In genomic region chr10:97169911-97170693, GRCh38 we compare ENCODE assay signal across 15 cellular contexts. TPM values are rescaled to one million over a fixed set of nuclear protein-coding genes. Genes with fewer than 3 reads are reported as not detected.
DNase-seq lines count a peak whose midpoint lies in the region; ATAC-seq and TF ChIP-seq lines count a peak whose summit lies in the region.
"Had no signal": no experiment of that assay in that cellular context is flagged by ENCODE, and none has a peak within 500 bp of the region (broad histone marks: within the 10 kb centered on the region; RNA-seq: fewer than 3 reads in every experiment).

No MANE protein-coding gene starts in this region.

- no peak for ATAC-seq in HG02623 (IDR thresholded peaks at IDR 0.05; ENCODE audit: unreplicated experiment)
- ATAC-seq in HG02759 (IDR thresholded peaks at IDR 0.05; ENCODE audit: unreplicated experiment): no peak
- ATAC-seq in GM21423 (IDR thresholded peaks at IDR 0.05; ENCODE audit: unreplicated experiment): no peak
- ATAC-seq: GM12878; stimulated activated naive CD8-positive, alpha-beta T cell treated with anti-CD3 and anti-CD28 coated beads, Interleukin-15, amount 100 ng/mL, for 72 hours had no signal

- H3K27ac ChIP-seq in KOPT-K1 (ENCODE audit: low read depth, low read length, poor library complexity, severe bottlenecking): peak overlapping the region; percentile 60
- no peak overlapping the region for H3K27ac ChIP-seq in endodermal cell (ENCODE audit: low read depth, low read length)

- H3K4me1 Mint-ChIP-seq in Calu3 (ENCODE audit: low read depth, unreplicated experiment): no peaks in the 10 kb centered on the region
- peaks cover 12% of the 10 kb centered on the region for H3K4me1 Mint-ChIP-seq in endodermal cell
- H3K4me1 Mint-ChIP-seq: stimulated activated naive CD8-positive, alpha-beta T cell treated with anti-CD3 and anti-CD28 coated beads, Interleukin-15, amount 100 ng/mL, for 72 hours had no signal

- H3K4me3 Mint-ChIP-seq in Calu3 (ENCODE audit: low read depth, unreplicated experiment): no peak overlapping the region
- no peak overlapping the region for H3K4me3 Mint-ChIP-seq in endodermal cell
- H3K4me3 Mint-ChIP-seq: stimulated activated naive CD8-positive, alpha-beta T cell treated with anti-CD3 and anti-CD28 coated beads, Interleukin-15, amount 100 ng/mL, for 72 hours had no signal

- H3K4me1 ChIP-seq in endodermal cell (ENCODE audit: control insufficient read depth, insufficient read depth, low read length): no peaks in the 10 kb centered on the region

- TF ChIP-seq CTCF in Calu3 (IDR thresholded peaks at IDR 0.05; ENCODE audit: unreplicated experiment): no peak
- TF ChIP-seq CTCF in endodermal cell (conservative IDR thresholded peaks at IDR 0.05): no peak

- BruUV-seq in Calu3 (replicated peaks; lab: Mats Ljungman, UMichigan): no TSS peak

- no peak overlapping the region for H3K27ac Mint-ChIP-seq in Calu3 (ENCODE audit: unreplicated experiment)
- H3K27ac Mint-ChIP-seq in endodermal cell: no peak overlapping the region
- H3K27ac Mint-ChIP-seq: stimulated activated naive CD8-positive, alpha-beta T cell treated with anti-CD3 and anti-CD28 coated beads, Interleukin-15, amount 100 ng/mL, for 72 hours had no signal

- H3K36me3 Mint-ChIP-seq in Calu3 (ENCODE audit: insufficient read depth, unreplicated experiment): no peaks in the 10 kb centered on the region
- no peaks in the 10 kb centered on the region for H3K36me3 Mint-ChIP-seq in endodermal cell (ENCODE audit: low read depth)

- peak; percentile 51 for DNase-seq in Calu3
- DNase-seq in T47D (ENCODE audit: low read depth in 1 of 2, low spot score in 1 of 2): peak; percentile 85 to 87
- peak; percentile 72 for DNase-seq in mucosa of gallbladder (ENCODE audit: low spot score)
- DNase-seq in endodermal cell: no peak
- DNase-seq: aorta; effector CD4-positive, alpha-beta T cell; NCI-H2081 treated with DMSO at 0.1 percent for 48 hours; stimulated activated CD4-positive, alpha-beta T cell treated with anti-CD3 and anti-CD28 coated beads, Interleukin-4, amount 100 ng/mL, for 4 hours; stimulated activated naive CD8-positive, alpha-beta T cell treated with anti-CD3 and anti-CD28 coated beads, Interleukin-15, amount 100 ng/mL, for 72 hours had no signal

- in situ Hi-C loops in T47D (cut with HindIII; ENCODE audit: low pct_unique_long_range_greater_than_20kb, low sequenced_read_pairs): no loop called here

- H3K27me3 Mint-ChIP-seq in Calu3 (ENCODE audit: unreplicated experiment) (peaks cover 81% of the 10 kb centered on the region), endodermal cell (ENCODE audit: insufficient read depth) (peaks cover 3% of the 10 kb centered on the region)

- H3K27me3 ChIP-seq in endodermal cell (ENCODE audit: control insufficient read depth, insufficient read depth, low read length, poor library complexity, severe bottlenecking): no peaks in the 10 kb centered on the region

- intact Hi-C loops in Calu3 (cut with micrococcal nuclease; ENCODE audit: unreplicated experiment): no loop called here

- no peak overlapping the region for H3K4me3 ChIP-seq in endodermal cell (ENCODE audit: low read length)
- H3K4me3 ChIP-seq: GM12878 had no signal

- H3K36me3 ChIP-seq in KOPT-K1 (ENCODE audit: insufficient read depth, low read length) (peaks cover 54% of the 10 kb centered on the region), endodermal cell (ENCODE audit: control insufficient read depth, insufficient read depth, low read length) (no peaks in the 10 kb centered on the region)

- H3K9me3 Mint-ChIP-seq in Calu3 (ENCODE audit: low read depth, unreplicated experiment) (no peaks in the 10 kb centered on the region), endodermal cell (no peaks in the 10 kb centered on the region)
- H3K9me3 Mint-ChIP-seq: stimulated activated naive CD8-positive, alpha-beta T cell treated with anti-CD3 and anti-CD28 coated beads, Interleukin-15, amount 100 ng/mL, for 72 hours had no signal

- CTCF ChIA-PET in Calu3 (lab: Charles Lee): no interaction called here

- 88 to 90% methylated on average over 10 to 13 of the region's 14 CpGs for WGBS in endodermal cell (ENCODE audit: insufficient coverage in 1 of 2, insufficient read length in 1 of 2), 2 experiments

- no peak overlapping the region for H3K9ac ChIP-seq in endodermal cell (ENCODE audit: extremely low read depth, low read length, poor library complexity, severe bottlenecking)

- H3K9me3 ChIP-seq in KOPT-K1 (ENCODE audit: insufficient read depth, low read length, poor library complexity, severe bottlenecking) (no peaks in the 10 kb centered on the region), endodermal cell (ENCODE audit: control insufficient read depth, low read length) (no peaks in the 10 kb centered on the region)

RNA-seq across cellular contexts. Expression of gene SLIT1, which starts 15.7 kb away (rescaled TPM):
- total RNA-seq in Calu3 (2022) (not detected in 2 replicates), mucosa of gallbladder (0.40 TPM), endodermal cell (1 to 10 TPM in 1 of 2 donors, under 1 TPM in 1; 0.97 to 2.4 TPM)
- polyA plus RNA-seq in endodermal cell (2013, experiment 1 of 2): 22.5 TPM
- polyA plus RNA-seq in endodermal cell (2013, experiment 2 of 2): 23.2 TPM
- total RNA-seq: glomerular endothelial cell had no signal
